In the genomic region with DNA sequence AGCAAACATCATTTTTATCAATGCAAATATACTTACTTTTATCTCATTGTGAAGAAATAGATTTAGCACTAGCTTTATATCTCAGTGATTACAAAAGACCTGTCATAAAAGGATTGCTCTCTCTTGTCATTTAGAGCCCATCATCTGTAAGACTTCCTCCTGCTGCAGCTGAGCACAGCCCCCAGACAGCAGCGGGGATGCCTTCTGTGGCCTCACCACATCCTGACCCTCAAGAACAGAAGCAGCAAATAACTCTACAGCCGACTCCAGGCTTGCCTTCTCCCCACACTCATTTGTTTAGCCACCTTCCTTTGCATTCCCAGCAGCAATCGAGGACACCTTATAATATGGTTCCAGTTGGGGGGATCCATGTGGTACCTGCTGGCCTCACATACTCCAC, we compare ENCODE assay signal across 10 cellular contexts.
DNase-seq lines count a peak whose midpoint lies in the region; ATAC-seq and TF ChIP-seq lines count a peak whose summit lies in the region.
"Had no signal": no experiment of that assay in that cellular context is flagged by ENCODE, and none has a peak within 500 bp of the region (broad histone marks: within the 10 kb centered on the region; RNA-seq: fewer than 3 reads in every experiment).

No MANE protein-coding gene starts in this region.

- ATAC-seq in GM18511 (IDR thresholded peaks at IDR 0.05; ENCODE audit: unreplicated experiment) (peak; percentile 60), HG02759 (IDR thresholded peaks at IDR 0.05; ENCODE audit: unreplicated experiment) (peak; percentile 73), GM21576 (IDR thresholded peaks at IDR 0.05; ENCODE audit: unreplicated experiment) (no peak)
- peak; percentile 90 for ATAC-seq in naive thymus-derived CD4-positive, alpha-beta T cell

- peaks cover 7 to 30% (median 22%) of the 10 kb centered on the region in 5 donors for H3K36me3 Mint-ChIP-seq in naive thymus-derived CD4-positive, alpha-beta T cell

- TF ChIP-seq EP300 in tibial nerve (IDR thresholded peaks at IDR 0.05): no peak

- peak overlapping the region; percentile 14 to 90 (median 64) for H3K27ac Mint-ChIP-seq in naive thymus-derived CD4-positive, alpha-beta T cell

- intact Hi-C loops in naive thymus-derived CD4-positive, alpha-beta T cell (cut with micrococcal nuclease): loop anchor here (1.0 to 5.0 kb wide), 3 partner anchors 24 to 66 kb away; no protein-coding TSS in a partner anchor

- peak overlapping the region; percentile 6 to 77 (median 62) for H3K4me3 Mint-ChIP-seq in naive thymus-derived CD4-positive, alpha-beta T cell
- H3K4me3 Mint-ChIP-seq: nephron had no signal

- DNase-seq in T follicular helper cell (ENCODE audit: low read depth) (peak; percentile 15), medulla oblongata (ENCODE audit: extremely low spot score) (no peak), tibial nerve (ENCODE audit: low spot score in 2 of 2) (no peak), islet precursor cell (no peak)
- DNase-seq in naive thymus-derived CD4-positive, alpha-beta T cell: peak in 8 of 9 donors; percentile 24 to 76 (median 65)
- DNase-seq: NCI-H1694 had no signal

- H3K9me3 ChIP-seq in naive thymus-derived CD4-positive, alpha-beta T cell (ENCODE audit: control insufficient read depth in 2 of 3, low read length in 3 of 3): no peaks in the 10 kb centered on the region
- H3K9me3 ChIP-seq in tibial nerve: no peaks in the 10 kb centered on the region

- no peak for TF ChIP-seq CTCF in tibial nerve (IDR thresholded peaks at IDR 0.05)

- WGBS in tibial nerve, 2 donors: 68 to 72% methylated on average over 3 of the region's 3 CpGs

- H3K9me3 Mint-ChIP-seq in naive thymus-derived CD4-positive, alpha-beta T cell: no peaks in the 10 kb centered on the region
- H3K9me3 Mint-ChIP-seq: nephron had no signal

- POLR2A ChIA-PET in naive thymus-derived CD4-positive, alpha-beta T cell (lab: Charles Lee): no interaction called here

- peaks cover 0 to 20% (median 0%) of the 10 kb centered on the region in 3 experiments for H3K36me3 ChIP-seq in naive thymus-derived CD4-positive, alpha-beta T cell (ENCODE audit: control insufficient read depth in 2 of 3, insufficient read depth in 3 of 3, low read length in 3 of 3)
- peaks cover 0 to 41% (median 0%) of the 10 kb centered on the region in 3 donors for H3K36me3 ChIP-seq in tibial nerve

- H3K27me3 ChIP-seq in naive thymus-derived CD4-positive, alpha-beta T cell (ENCODE audit: control insufficient read depth in 2 of 2, insufficient read depth in 2 of 2, low read length in 2 of 2): no peaks in the 10 kb centered on the region
- no peaks in the 10 kb centered on the region for H3K27me3 ChIP-seq in tibial nerve

- no peak overlapping the region for H3K27ac ChIP-seq in naive thymus-derived CD4-positive, alpha-beta T cell (ENCODE audit: low read depth, low read length)
- H3K27ac ChIP-seq in tibial nerve: no peak overlapping the region

- H3K4me1 ChIP-seq in naive thymus-derived CD4-positive, alpha-beta T cell (ENCODE audit: control insufficient read depth in 2 of 2, insufficient read depth in 2 of 2, low read length in 2 of 2): peaks cover 14 to 20% of the 10 kb centered on the region in 2 donors
- peaks cover 0 to 16% (median 0%) of the 10 kb centered on the region in 4 donors for H3K4me1 ChIP-seq in tibial nerve

- H3K4me3 ChIP-seq in naive thymus-derived CD4-positive, alpha-beta T cell (ENCODE audit: low read length): no peak overlapping the region
- H3K4me3 ChIP-seq in tibial nerve: no peak overlapping the region

- H3K27me3 Mint-ChIP-seq in naive thymus-derived CD4-positive, alpha-beta T cell: no peaks in the 10 kb centered on the region

- no peak for TF ChIP-seq POLR2A in tibial nerve (IDR thresholded peaks at IDR 0.05)

- CTCF ChIA-PET in naive thymus-derived CD4-positive, alpha-beta T cell (lab: Charles Lee): interaction anchor here (1.0 kb wide), 2 partner anchors 9 to 149 kb away, joined by 3 to 4 read pairs; no protein-coding TSS in a partner anchor

- H3K4me1 Mint-ChIP-seq in naive thymus-derived CD4-positive, alpha-beta T cell: peaks cover 25 to 54% (median 42%) of the 10 kb centered on the region in 7 donors
- H3K4me1 Mint-ChIP-seq: nephron had no signal

Comparison
In these comparisons a context has a peak if more than half of its experiments do, and no peak if none do; other contexts are left out.
1. DNase-seq: peak in T follicular helper cell (single experiment) and naive thymus-derived CD4-positive, alpha-beta T cell (8 of 9); none in medulla oblongata (single experiment), tibial nerve (0 of 2) and islet precursor cell (single experiment).